Comparison of ENCODE assay signal across 26 cellular contexts in the genomic region with DNA sequence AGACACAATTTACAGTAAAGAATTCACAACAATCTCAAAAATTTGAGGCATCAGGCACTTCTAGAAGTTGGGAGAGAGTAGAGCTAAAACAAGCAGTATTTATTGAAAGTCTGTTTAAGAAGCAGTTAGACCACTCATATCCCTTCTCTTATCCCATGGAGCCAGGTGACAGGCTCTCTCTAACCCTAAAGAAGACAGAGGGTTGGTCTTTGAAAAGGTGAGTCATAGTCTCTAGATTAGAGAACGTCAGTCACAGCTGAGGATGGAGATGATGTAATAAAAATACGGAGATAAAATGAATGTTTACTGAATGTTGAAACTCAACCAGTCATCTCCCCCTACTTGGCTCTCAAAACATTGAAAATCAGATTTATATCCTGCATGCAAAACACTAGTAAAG.
A peak's percentile ranks its signal among the peaks of the same experiment; 100 is the strongest.
DNase-seq lines count a peak whose midpoint lies in the region; ATAC-seq, FAIRE-seq and TF ChIP-seq lines count a peak whose summit lies in the region.
"Had no signal": no experiment of that assay in that cellular context is flagged by ENCODE, and none has a peak within 500 bp of the region (broad histone marks: within the 10 kb centered on the region; RNA-seq: fewer than 3 reads in every experiment).

No MANE protein-coding gene starts in this region.

- H3K79me2 ChIP-seq in PC-3 (ENCODE audit: low read length) = no peaks in the 10 kb centered on the region

- H3K27me3 ChIP-seq in PC-3 (ENCODE audit: low read length) (no peaks in the 10 kb centered on the region), bronchial epithelial cell (ENCODE audit: control insufficient read depth, insufficient read depth, low read length) (no peaks in the 10 kb centered on the region)
- H3K27me3 ChIP-seq: gastroesophageal sphincter, right lobe of liver had no signal

- intact Hi-C loops in PC-3 (cut with micrococcal nuclease) = loop anchor here (10.0 kb wide), 1 partner anchor 54 kb away; no protein-coding TSS in a partner anchor

- H3K9me3 ChIP-seq in PC-3 (ENCODE audit: low read length) = no peaks in the 10 kb centered on the region
- H3K9me3 ChIP-seq: Caco-2, right lobe of liver had no signal

- TF ChIP-seq CTCF in PC-3 (conservative IDR thresholded peaks at IDR 0.05; ENCODE audit: low read depth, low read length) = no peak
- TF ChIP-seq CTCF in bronchial epithelial cell (IDR thresholded peaks at IDR 0.05; ENCODE audit: insufficient read depth, low read length, severe bottlenecking) = no peak

- H4K20me1 ChIP-seq in PC-3 (ENCODE audit: low read length) = no peaks in the 10 kb centered on the region

- no peak overlapping the region for H3K9ac ChIP-seq in PC-3 (ENCODE audit: low read length)

- H3F3A ChIP-seq in PC-3 (ENCODE audit: low read length, unreplicated experiment) = no peaks in the 10 kb centered on the region

- H3K4me3 ChIP-seq in PC-3 (ENCODE audit: low read length) = no peak overlapping the region
- H3K4me3 ChIP-seq in bronchial epithelial cell (ENCODE audit: low read depth, low read length) = no peak overlapping the region
- H3K4me3 ChIP-seq: gastroesophageal sphincter, mucosa of descending colon, right lobe of liver had no signal

- POLR2A ChIA-PET in PC-3 (lab: Charles Lee; ENCODE audit: unreplicated experiment) = no interaction called here

- CTCF ChIA-PET in PC-3 (lab: Charles Lee) = no interaction called here

- H3K36me3 ChIP-seq in PC-3 (ENCODE audit: low read depth, low read length) (no peaks in the 10 kb centered on the region), bronchial epithelial cell (ENCODE audit: control insufficient read depth, insufficient read depth, low read length) (no peaks in the 10 kb centered on the region)
- H3K36me3 ChIP-seq: gastroesophageal sphincter, right lobe of liver had no signal

- BruUV-seq in PC-3 (replicated peaks; lab: Mats Ljungman, UMichigan) = no TSS peak

- DNase-seq in HCEC 1CT (peak; percentile 24), PC-3 (peak; percentile 40), bronchial epithelial cell (ENCODE audit: low read depth) (peak; percentile 59), kidney glomerular epithelial cell (lab: John Stamatoyannopoulos, UW) (peak; percentile 37), AML-193 (lab: John Stamatoyannopoulos, UW) (no peak), caudate nucleus (lab: John Stamatoyannopoulos, UW) (no peak), NCI-H1436 treated with DMSO at 0.1 percent for 48 hours (lab: John Stamatoyannopoulos, UW) (no peak)
- DNase-seq: activated CD4-positive, alpha-beta T cell treated with anti-CD3 and anti-CD28 coated beads, Interleukin-2, amount 50 U/mL, for 4 hours; activated CD8-positive, alpha-beta memory T cell treated with anti-CD3 and anti-CD28 coated beads, Interleukin-2, amount 50 U/mL, for 4 hours; C1 segment of cervical spinal cord; effector CD4-positive, alpha-beta T cell; KBM-7; mucosa of descending colon; NCI-H1694; NCI-H2171 treated with DMSO at 0.1 percent for 48 hours; NCI-H526 treated with DMSO at 0.1 percent for 48 hours; nephron progenitor cell; right lobe of liver; T-helper 9 cell had no signal

- H3K4me1 ChIP-seq in PC-3 (ENCODE audit: insufficient read depth, low read length) = no peaks in the 10 kb centered on the region
- H3K4me1 ChIP-seq: gastroesophageal sphincter, right lobe of liver had no signal

- ATAC-seq in PC-3 (no peak), GM21515 (IDR thresholded peaks at IDR 0.05; ENCODE audit: unreplicated experiment) (no peak)
- ATAC-seq: activated T-helper 17 cell treated with anti-CD3 and anti-CD28 coated beads, Interleukin-2, amount 50 U/mL, for 72 hours; gastroesophageal sphincter; HCT116; mucosa of descending colon; WTC11 had no signal

- no peak overlapping the region for H3K27ac ChIP-seq in PC-3 (ENCODE audit: low read length)
- no peak overlapping the region for H3K27ac ChIP-seq in caudate nucleus (ENCODE audit: low read depth, low read length)
- H3K27ac ChIP-seq: gastroesophageal sphincter, right lobe of liver had no signal

- H2AFZ ChIP-seq in PC-3 (ENCODE audit: low read length) = no peak overlapping the region

- no peaks in the 10 kb centered on the region for H3K9me2 ChIP-seq in PC-3 (replicated peaks; ENCODE audit: low read length)

- FAIRE-seq in bronchial epithelial cell (lab: Jason Lieb, UNC) = no peak
- FAIRE-seq: islet of Langerhans had no signal

- H3K4me2 ChIP-seq in PC-3 (ENCODE audit: low read length) = no peak overlapping the region

Comparison
In these comparisons a context has a peak if more than half of its experiments do, and no peak if none do; other contexts are left out.
1. DNase-seq: peak in HCEC 1CT (single experiment), PC-3 (single experiment), bronchial epithelial cell (single experiment) and kidney glomerular epithelial cell (single experiment); none in AML-193 (0 of 2), caudate nucleus (0 of 61) and NCI-H1436 treated with DMSO at 0.1 percent for 48 hours (single experiment).